14 cellular contexts compared by ENCODE assay signal in the genomic region with DNA sequence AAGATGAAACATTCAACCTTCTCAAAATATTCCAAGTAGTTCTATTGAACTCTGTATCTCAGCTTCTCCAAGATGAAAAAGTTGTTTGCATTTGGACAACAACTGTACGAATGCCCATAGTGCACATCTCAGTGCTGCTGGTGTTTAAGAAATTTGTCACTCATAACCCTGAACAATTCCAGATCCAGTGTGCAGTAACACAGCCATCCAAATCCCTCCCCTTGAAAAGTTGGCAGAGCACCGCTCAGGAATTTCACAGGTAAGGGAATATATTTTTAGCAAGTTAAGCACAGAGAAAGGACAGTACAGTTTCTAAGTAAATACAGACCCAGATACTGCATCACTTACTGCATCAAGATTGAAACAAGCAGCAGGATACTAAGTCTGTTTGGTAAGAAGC.
"Had no signal": no experiment of that assay in that cellular context is flagged by ENCODE, and none has a peak within 500 bp of the region (broad histone marks: within the 10 kb centered on the region; RNA-seq: fewer than 3 reads in every experiment).

No MANE protein-coding gene starts in this region.

- H3K27ac ChIP-seq: adrenal gland, lower lobe of right lung, right atrium auricular region, SJCRH30, skin epidermis, suprapubic skin had no signal

- H3K27ac Mint-ChIP-seq: activated T-helper 17 cell treated with anti-CD3 and anti-CD28 coated beads, Interleukin-2, amount 50 U/mL, for 72 hours; type B pancreatic cell had no signal

- H3K4me3 ChIP-seq: adrenal gland, lower lobe of right lung, right atrium auricular region, SJCRH30, skin epidermis, suprapubic skin had no signal

- H3K9me3 Mint-ChIP-seq: activated T-helper 17 cell treated with anti-CD3 and anti-CD28 coated beads, Interleukin-2, amount 50 U/mL, for 72 hours; effector memory CD8-positive, alpha-beta T cell; naive thymus-derived CD8-positive, alpha-beta T cell; type B pancreatic cell had no signal

- DNase-seq: activated naive CD4-positive, alpha-beta T cell; activated T-cell treated with anti-CD3 and anti-CD28 coated beads for 4 hours; adrenal gland; effector memory CD8-positive, alpha-beta T cell; lower lobe of right lung; naive thymus-derived CD8-positive, alpha-beta T cell; SJCRH30; stimulated activated naive CD8-positive, alpha-beta T cell treated with anti-CD3 and anti-CD28 coated beads, Interleukin-15, Interleukin-2, amounts not matched to agents 100 U/mL and 50 U/mL, for 24 hours had no signal

- H3K9me3 ChIP-seq: adrenal gland, lower lobe of right lung, right atrium auricular region, SJCRH30, suprapubic skin had no signal

- H3K36me3 ChIP-seq: suprapubic skin had no signal

- H3K4me3 Mint-ChIP-seq: activated T-helper 17 cell treated with anti-CD3 and anti-CD28 coated beads, Interleukin-2, amount 50 U/mL, for 72 hours; effector memory CD8-positive, alpha-beta T cell; naive thymus-derived CD8-positive, alpha-beta T cell; type B pancreatic cell had no signal

- ATAC-seq: activated CD4-positive, CD25-positive, alpha-beta regulatory T cell treated with anti-CD3 and anti-CD28 coated beads, Interleukin-2, amount 50 U/mL, for 24 hours; activated T-helper 17 cell treated with anti-CD3 and anti-CD28 coated beads, Interleukin-2, amount 50 U/mL, for 72 hours; effector memory CD8-positive, alpha-beta T cell; lower lobe of right lung; naive thymus-derived CD8-positive, alpha-beta T cell; stimulated activated naive CD8-positive, alpha-beta T cell treated with anti-CD3 and anti-CD28 coated beads, Interleukin-15, Interleukin-2, amounts not matched to agents 100 U/mL and 50 U/mL, for 24 hours had no signal

- H3K27me3 ChIP-seq: adrenal gland, right atrium auricular region, SJCRH30, suprapubic skin had no signal

- H3K27me3 Mint-ChIP-seq: activated T-helper 17 cell treated with anti-CD3 and anti-CD28 coated beads, Interleukin-2, amount 50 U/mL, for 72 hours; effector memory CD8-positive, alpha-beta T cell; naive thymus-derived CD8-positive, alpha-beta T cell; type B pancreatic cell had no signal
